In genomic region chr2:113978524-113979171, GRCh38 we compare ENCODE assay signal across 1 cellular context.
TF ChIP-seq lines count a peak whose summit lies in the region.

No MANE protein-coding gene starts in this region.

TF ChIP-seq in HepG2, 621 proteins besides CTCF, POLR2A, EP300 and RAD21 (continued from another document and continues in another):
- peak; percentile 82 for TF ChIP-seq ZNF687 (CRISPR knock-in tag; IDR thresholded peaks at IDR 0.05)
- TF ChIP-seq ZNF749 (CRISPR knock-in tag; IDR thresholded peaks at IDR 0.05; ENCODE audit: borderline replicate concordance): 0 out of 2 replicates have a peak, but pooled peaks have one; percentile 3
- TF ChIP-seq MAZ (IDR thresholded peaks at IDR 0.05; ENCODE audit: borderline replicate concordance, low read depth, low read length): no peak
- no peak for TF ChIP-seq MAZ (CRISPR knock-in tag; IDR thresholded peaks at IDR 0.05; ENCODE audit: low read depth)
- TF ChIP-seq, protein P1, sequence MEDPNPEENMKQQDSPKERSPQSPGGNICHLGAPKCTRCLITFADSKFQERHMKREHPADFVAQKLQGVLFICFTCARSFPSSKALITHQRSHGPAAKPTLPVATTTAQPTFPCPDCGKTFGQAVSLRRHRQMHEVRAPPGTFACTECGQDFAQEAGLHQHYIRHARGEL (CRISPR knock-in tag; IDR thresholded peaks at IDR 0.05): no peak
- 0 out of 2 replicates have a peak, but pooled peaks have one; percentile 11 for TF ChIP-seq ZNF761 (CRISPR knock-in tag; conservative IDR thresholded peaks at IDR 0.05)
- TF ChIP-seq PBX3 (CRISPR knock-in tag; IDR thresholded peaks at IDR 0.05; ENCODE audit: borderline replicate concordance): peak; percentile 63; the same call in 1 of the 2 replicates
- peak; percentile 63; the same call in 1 of the 2 replicates for TF ChIP-seq ZNF460 (CRISPR knock-in tag; IDR thresholded peaks at IDR 0.05; ENCODE audit: borderline replicate concordance)
- TF ChIP-seq CEBPB (IDR thresholded peaks at IDR 0.05; ENCODE audit: borderline replicate concordance, low read depth, low read length): peak; percentile 66; the same call in 1 of the 2 replicates
- no peak for TF ChIP-seq KLF11 (CRISPR knock-in tag; IDR thresholded peaks at IDR 0.05)
- peak; percentile 19; the same call in 1 of the 2 replicates for TF ChIP-seq ZNF558 (CRISPR knock-in tag; IDR thresholded peaks at IDR 0.05; ENCODE audit: borderline replicate concordance)
- TF ChIP-seq PCBP1 (IDR thresholded peaks at IDR 0.05; ENCODE audit: borderline replicate concordance, low read depth, low read length): no peak
- TF ChIP-seq ZNF766 (CRISPR knock-in tag; IDR thresholded peaks at IDR 0.05; ENCODE audit: borderline replicate concordance): no peak
- 0 out of 2 replicates have a peak, but pooled peaks have one; percentile 23 for TF ChIP-seq ZNF33B (CRISPR knock-in tag; IDR thresholded peaks at IDR 0.05)
- no peak for TF ChIP-seq ZNF768 (CRISPR knock-in tag; IDR thresholded peaks at IDR 0.05)
- TF ChIP-seq ZNF142 (CRISPR knock-in tag; IDR thresholded peaks at IDR 0.05): peak; percentile 56; the same call in 1 of the 2 replicates
- TF ChIP-seq, protein P2, sequence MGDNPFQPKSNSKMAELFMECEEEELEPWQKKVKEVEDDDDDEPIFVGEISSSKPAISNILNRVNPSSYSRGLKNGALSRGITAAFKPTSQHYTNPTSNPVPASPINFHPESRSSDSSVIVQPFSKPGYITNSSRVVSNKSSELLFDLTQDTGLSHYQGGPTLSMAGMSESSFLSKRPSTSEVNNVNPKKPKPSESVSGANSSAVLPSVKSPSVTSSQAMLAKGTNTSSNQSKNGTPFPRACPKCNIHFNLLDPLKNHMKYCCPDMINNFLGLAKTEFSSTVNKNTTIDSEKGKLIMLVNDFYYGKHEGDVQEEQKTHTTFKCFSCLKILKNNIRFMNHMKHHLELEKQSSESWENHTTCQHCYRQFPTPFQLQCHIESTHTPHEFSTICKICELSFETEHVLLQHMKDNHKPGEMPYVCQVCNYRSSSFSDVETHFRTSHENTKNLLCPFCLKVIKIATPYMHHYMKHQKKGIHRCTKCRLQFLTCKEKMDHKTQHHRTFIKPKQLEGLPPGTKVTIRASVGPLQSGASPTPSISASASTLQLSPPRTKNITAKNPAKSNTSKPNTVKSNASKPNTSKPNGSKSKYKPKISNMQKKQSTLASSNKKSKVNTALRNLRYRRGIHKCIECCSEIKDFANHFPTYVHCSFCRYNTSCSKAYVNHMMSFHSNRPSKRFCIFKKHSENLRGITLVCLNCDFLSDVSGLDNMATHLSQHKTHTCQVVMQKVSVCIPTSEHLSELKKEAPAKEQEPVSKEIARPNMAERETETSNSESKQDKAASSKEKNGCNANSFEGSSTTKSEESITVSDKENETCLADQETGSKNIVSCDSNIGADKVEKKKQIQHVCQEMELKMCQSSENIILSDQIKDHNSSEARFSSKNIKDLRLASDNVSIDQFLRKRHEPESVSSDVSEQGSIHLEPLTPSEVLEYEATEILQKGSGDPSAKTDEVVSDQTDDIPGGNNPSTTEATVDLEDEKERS (CRISPR knock-in tag; IDR thresholded peaks at IDR 0.05): no peak
- 0 out of 2 replicates have a peak, but pooled peaks have one; percentile 51 for TF ChIP-seq EEA1 (CRISPR knock-in tag; IDR thresholded peaks at IDR 0.05; ENCODE audit: borderline replicate concordance)
- TF ChIP-seq ZNF263 (CRISPR knock-in tag; IDR thresholded peaks at IDR 0.05): peak; percentile 89
- peak; percentile 12 for TF ChIP-seq ZNF18 (CRISPR knock-in tag; IDR thresholded peaks at IDR 0.05; ENCODE audit: insufficient replicate concordance)
- TF ChIP-seq FOXC1 (CRISPR knock-in tag; IDR thresholded peaks at IDR 0.05; ENCODE audit: borderline replicate concordance): 0 out of 2 replicates have a peak, but pooled peaks have one; percentile 14
- TF ChIP-seq ZNF883 (CRISPR knock-in tag; IDR thresholded peaks at IDR 0.05; ENCODE audit: not compliant biosample characterization): no peak
- no peak for TF ChIP-seq JUND (CRISPR knock-in tag; IDR thresholded peaks at IDR 0.05)
- TF ChIP-seq, protein P3, sequence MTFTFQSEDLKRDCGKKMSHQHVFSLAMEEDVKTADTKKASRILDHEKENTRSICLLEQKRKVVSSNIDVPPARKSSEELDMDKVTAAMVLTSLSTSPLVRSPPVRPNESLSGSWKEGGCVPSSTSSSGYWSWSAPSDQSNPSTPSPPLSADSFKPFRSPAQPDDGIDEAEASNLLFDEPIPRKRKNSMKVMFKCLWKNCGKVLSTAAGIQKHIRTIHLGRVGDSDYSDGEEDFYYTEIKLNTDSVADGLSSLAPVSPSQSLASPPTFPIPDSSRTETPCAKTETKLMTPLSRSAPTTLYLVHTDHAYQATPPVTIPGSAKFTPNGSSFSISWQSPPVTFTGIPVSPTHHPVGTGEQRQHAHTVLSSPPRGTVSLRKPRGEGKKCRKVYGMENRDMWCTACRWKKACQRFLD (CRISPR knock-in tag; IDR thresholded peaks at IDR 0.05; ENCODE audit: borderline replicate concordance): 0 out of 2 replicates have a peak, but pooled peaks have one; percentile 59
- peak; percentile 11; the same call in 1 of the 2 replicates for TF ChIP-seq ZNF616 (CRISPR knock-in tag; IDR thresholded peaks at IDR 0.05; ENCODE audit: low read depth)
- no peak for TF ChIP-seq ZNF205 (CRISPR knock-in tag; IDR thresholded peaks at IDR 0.05)
